ENCODE assay signal across 8 cellular contexts in genomic region chr13:52449323-52450011, GRCh38. TPM values are rescaled to one million over a fixed set of nuclear protein-coding genes. Genes with fewer than 3 reads are reported as not detected.
DNase-seq lines count a peak whose midpoint lies in the region; ATAC-seq, FAIRE-seq and TF ChIP-seq lines count a peak whose summit lies in the region.

No MANE protein-coding gene starts in this region.

- peak; percentile 6 for DNase-seq in amniotic epithelial cell (ENCODE audit: low read depth)
- DNase-seq in thoracic aorta (ENCODE audit: low spot score), result no peak
- no peak for DNase-seq in frontal cortex (ENCODE audit: low spot score in 2 of 2)
- DNase-seq in activated CD4-positive, CD25-positive, alpha-beta regulatory T cell treated with anti-CD3 and anti-CD28 coated beads, Interleukin-2, amount 50 U/mL, for 72 hours, result no peak
- no peak for DNase-seq in SHP77 treated with DMSO at 0.1 percent for 48 hours (lab: John Stamatoyannopoulos, UW)

- H3K27ac ChIP-seq in BLaER1 (peak overlapping the region; percentile 97), layer of hippocampus (ENCODE audit: low read depth, low read length) (peak overlapping the region; percentile 90), thoracic aorta (peak overlapping the region; percentile 91 to 97)

- H3K9me3 ChIP-seq in BLaER1 (no peaks in the 10 kb centered on the region), thoracic aorta (no peaks in the 10 kb centered on the region)

- peak overlapping the region; percentile 81 for H3K4me2 ChIP-seq in BLaER1

- H3K4me3 ChIP-seq in BLaER1 (peak overlapping the region; percentile 82), thoracic aorta (peak overlapping the region; percentile 80)

- no peak for TF ChIP-seq CTCF in thoracic aorta (IDR thresholded peaks at IDR 0.05)

- H3K27me3 ChIP-seq in BLaER1 (no peaks in the 10 kb centered on the region), layer of hippocampus (ENCODE audit: control insufficient read depth, insufficient read depth, low read length) (no peaks in the 10 kb centered on the region), thoracic aorta (replicated peaks; ENCODE audit: insufficient read depth) (no peaks in the 10 kb centered on the region)

- ATAC-seq in HG02870 (IDR thresholded peaks at IDR 0.05; ENCODE audit: unreplicated experiment), result peak; percentile 0
- ATAC-seq in thoracic aorta (ENCODE audit: insufficient number of reproducible peaks, low FRiP score, low read depth), result no peak

- H3K4me1 ChIP-seq in BLaER1 (peaks cover 44% of the 10 kb centered on the region), thoracic aorta (ENCODE audit: control insufficient read depth in 1 of 2, low read depth in 2 of 2) (peaks cover 22 to 30% of the 10 kb centered on the region in 2 donors)

- peaks cover 38% of the 10 kb centered on the region for H4K20me1 ChIP-seq in BLaER1

- H3K36me3 ChIP-seq in BLaER1 (peaks cover 18% of the 10 kb centered on the region; the same call in 1 of the 2 replicates), thoracic aorta (no peaks in the 10 kb centered on the region)

- peak overlapping the region; percentile 98 for H3K9ac ChIP-seq in BLaER1

- FAIRE-seq in frontal cortex (lab: Jason Lieb, UNC), result no peak

RNA-seq across cellular contexts. Expression of gene VPS36, which starts 1.0 kb away (rescaled TPM):
- total RNA-seq in thoracic aorta (100 to 1,000 TPM in 1 of 2 donors, 10 to 100 TPM in 1; 42.1 to 100 TPM), frontal cortex (51.4 TPM)

RNA-seq across cellular contexts. Expression of gene CKAP2, which starts 5.8 kb away (rescaled TPM):
- total RNA-seq in thoracic aorta, result 1 to 10 TPM; 4.6 to 5.1 TPM
- total RNA-seq in frontal cortex, result 20.8 TPM

RNA-seq across cellular contexts. Expression of gene THSD1, which starts 43.5 kb away (rescaled TPM):
- 1 to 10 TPM; 2.7 to 4.1 TPM for total RNA-seq in thoracic aorta
- total RNA-seq in frontal cortex, result 12.2 TPM
